In genomic region chr17:28902819-28903545, GRCh38 we compare ENCODE assay signal across 8 cellular contexts. TPM values are rescaled to one million over a fixed set of nuclear protein-coding genes. Genes with fewer than 3 reads are reported as not detected.
A peak's percentile ranks its signal among the peaks of the same experiment; 100 is the strongest.
DNase-seq lines count a peak whose midpoint lies in the region; ATAC-seq lines count a peak whose summit lies in the region.

A gene with protein sequence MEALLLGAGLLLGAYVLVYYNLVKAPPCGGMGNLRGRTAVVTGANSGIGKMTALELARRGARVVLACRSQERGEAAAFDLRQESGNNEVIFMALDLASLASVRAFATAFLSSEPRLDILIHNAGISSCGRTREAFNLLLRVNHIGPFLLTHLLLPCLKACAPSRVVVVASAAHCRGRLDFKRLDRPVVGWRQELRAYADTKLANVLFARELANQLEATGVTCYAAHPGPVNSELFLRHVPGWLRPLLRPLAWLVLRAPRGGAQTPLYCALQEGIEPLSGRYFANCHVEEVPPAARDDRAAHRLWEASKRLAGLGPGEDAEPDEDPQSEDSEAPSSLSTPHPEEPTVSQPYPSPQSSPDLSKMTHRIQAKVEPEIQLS (minus strand): TSS chr17:28903079. CDS start chr17:28902944, 135 bp downstream.

- peak within 1 kb of the TSS; percentile 91 for H3K9ac ChIP-seq in BLaER1

- no peaks in the 10 kb centered on the region for H3K9me3 ChIP-seq in BLaER1

- DNase-seq in NCI-H526 (lab: John Stamatoyannopoulos, UW) = peak; percentile 95 to 99
- peak; percentile 94 for DNase-seq in activated CD4-positive, alpha-beta T cell treated with anti-CD3 and anti-CD28 coated beads, Interleukin-2, amount 50 U/mL, for 1 hour
- DNase-seq in cortex of kidney (lab: John Stamatoyannopoulos, UW) = peak; percentile 56
- DNase-seq in left lobe of liver (ENCODE audit: low spot score) = peak; percentile 94
- DNase-seq in stimulated activated CD4-positive, alpha-beta T cell treated with anti-CD3 and anti-CD28 coated beads, Interleukin-2, amount 100 ng/mL, for 48 hours = peak; percentile 90 to 95

- H3K4me1 ChIP-seq in BLaER1 = peaks cover 39% of the 10 kb centered on the region

- no peaks in the 10 kb centered on the region for H3K27me3 ChIP-seq in BLaER1

- peak within 1 kb of the TSS; percentile 90 for H3K4me3 ChIP-seq in BLaER1

- H4K20me1 ChIP-seq in BLaER1 = peaks cover 18% of the 10 kb centered on the region

- peaks cover 51% of the 10 kb centered on the region for H3K36me3 ChIP-seq in BLaER1

- peak within 1 kb of the TSS; percentile 89 for H3K4me2 ChIP-seq in BLaER1

- H3K27ac ChIP-seq in BLaER1 = peak within 1 kb of the TSS; percentile 88

- ATAC-seq in GM19328 (IDR thresholded peaks at IDR 0.05; ENCODE audit: unreplicated experiment) (peak; percentile 77), HG03469 (IDR thresholded peaks at IDR 0.05; ENCODE audit: unreplicated experiment) (peak; percentile 70), left lobe of liver (peak; percentile 95)

RNA-seq across cellular contexts. Expression of the gene that starts here (rescaled TPM):
- 5.5 TPM for total RNA-seq in left lobe of liver

Comparison
In these comparisons a context has a peak if more than half of its experiments do, and no peak if none do; other contexts are left out.
1. Peak in every context shown above with its lines: DNase-seq, ATAC-seq, H3K4me3 ChIP-seq and H3K27ac ChIP-seq.